ENCODE assay signal across 4 cellular contexts in the genomic region with DNA sequence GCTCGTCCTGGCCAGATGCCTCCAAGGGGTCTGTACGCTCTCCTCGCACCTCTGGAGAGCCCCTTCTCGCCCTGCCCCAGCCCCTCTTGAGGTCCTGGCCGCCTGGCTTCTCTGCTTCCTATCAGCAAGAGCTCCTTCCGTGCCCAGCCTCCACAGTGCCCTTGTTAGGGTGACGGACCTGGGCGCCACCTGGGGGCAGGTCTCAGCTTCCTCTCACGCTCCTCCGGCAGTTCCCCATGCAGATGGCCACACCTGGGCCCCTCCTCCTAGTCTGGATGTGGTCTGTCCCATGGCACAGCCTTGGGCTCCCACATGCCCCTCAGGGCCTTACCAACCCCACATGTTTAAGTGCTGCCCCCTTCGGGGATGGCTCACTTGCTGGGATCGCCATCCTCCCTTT. TPM values are rescaled to one million over a fixed set of nuclear protein-coding genes. Genes with fewer than 3 reads are reported as not detected.
"Had no signal": no experiment of that assay in that cellular context is flagged by ENCODE, and none has a peak within 500 bp of the region (broad histone marks: within the 10 kb centered on the region; RNA-seq: fewer than 3 reads in every experiment).

No MANE protein-coding gene starts in this region.

RNA-seq across cellular contexts. Expression of gene TMEM191B, which starts 6.7 kb away (rescaled TPM):
- total RNA-seq: MCF 10A had no signal

RNA-seq across cellular contexts. Expression of gene GGTLC3, which starts 16.4 kb away (rescaled TPM):
- total RNA-seq: LHCN-M2, M059J, MCF 10A, NCI-H460 had no signal
